Comparison of ENCODE assay signal across 1 cellular context in the genomic region with DNA sequence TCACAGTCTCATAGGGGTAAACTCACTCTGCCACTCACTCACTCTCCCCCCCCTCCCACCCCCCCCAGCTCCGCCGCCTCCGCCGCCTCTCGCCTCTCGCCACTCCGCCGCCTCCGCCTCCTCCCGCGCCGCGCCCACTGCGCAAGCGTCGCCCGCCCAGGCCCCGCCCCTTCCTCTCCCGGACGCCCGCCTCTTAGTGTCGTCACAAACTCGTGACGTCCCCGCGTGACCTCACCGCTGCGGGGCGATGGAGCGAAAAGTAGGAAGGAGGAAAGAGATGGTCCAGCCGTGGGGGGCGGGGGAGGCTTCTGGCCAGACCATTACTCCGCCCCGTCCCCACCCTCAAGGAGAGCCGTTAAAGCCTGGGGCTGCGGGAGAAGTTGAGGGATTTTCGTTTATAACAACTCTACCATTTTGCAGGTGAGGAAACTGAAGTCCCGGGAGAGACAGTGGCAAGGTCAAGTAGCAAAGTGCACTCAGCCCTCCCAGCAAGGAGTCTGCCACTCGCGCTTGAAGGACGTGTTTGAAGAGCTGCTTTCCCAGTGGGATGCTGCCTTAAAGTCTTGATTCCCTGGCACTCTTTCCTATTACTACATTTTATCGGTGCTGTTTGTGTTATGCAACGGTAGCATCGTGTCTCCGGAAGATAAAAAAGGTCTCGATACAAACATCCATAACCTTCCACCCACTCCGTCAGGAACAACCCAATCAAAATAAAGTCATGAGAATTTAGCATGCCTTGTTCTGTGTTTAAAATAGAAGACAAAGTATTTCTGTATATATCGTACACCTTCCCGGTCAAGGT.
A peak's percentile ranks its signal among the peaks of the same experiment; 100 is the strongest.
TF ChIP-seq lines count a peak whose summit lies in the region.

A gene (minus strand): TSS at position 29 of the 805 bp plus-strand sequence. CDS start 164 bp downstream, outside the sequence.

TF ChIP-seq in GM12878, 131 proteins besides CTCF, POLR2A, EP300 and RAD21 (continued from another document and continues in another):
- TF ChIP-seq, protein P1, sequence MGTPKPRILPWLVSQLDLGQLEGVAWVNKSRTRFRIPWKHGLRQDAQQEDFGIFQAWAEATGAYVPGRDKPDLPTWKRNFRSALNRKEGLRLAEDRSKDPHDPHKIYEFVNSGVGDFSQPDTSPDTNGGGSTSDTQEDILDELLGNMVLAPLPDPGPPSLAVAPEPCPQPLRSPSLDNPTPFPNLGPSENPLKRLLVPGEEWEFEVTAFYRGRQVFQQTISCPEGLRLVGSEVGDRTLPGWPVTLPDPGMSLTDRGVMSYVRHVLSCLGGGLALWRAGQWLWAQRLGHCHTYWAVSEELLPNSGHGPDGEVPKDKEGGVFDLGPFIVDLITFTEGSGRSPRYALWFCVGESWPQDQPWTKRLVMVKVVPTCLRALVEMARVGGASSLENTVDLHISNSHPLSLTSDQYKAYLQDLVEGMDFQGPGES (IDR thresholded peaks at IDR 0.05): no peak
- TF ChIP-seq EZH2 (IDR thresholded peaks at IDR 0.05; ENCODE audit: borderline replicate concordance, control insufficient read depth, low read depth, low read length) (no peak), JUND (IDR thresholded peaks at IDR 0.05; ENCODE audit: low read depth, low read length) (no peak), KLF5 (IDR thresholded peaks at IDR 0.05; ENCODE audit: partially characterized antibody) (peak; percentile 38), ZNF24 (IDR thresholded peaks at IDR 0.05) (no peak), ESRRA (IDR thresholded peaks at IDR 0.05; ENCODE audit: low read length) (no peak; the same call in 1 of the 2 replicates), BACH1 (IDR thresholded peaks at IDR 0.05; ENCODE audit: borderline replicate concordance) (peak; percentile 18; the same call in 1 of the 2 replicates), YY1 (IDR thresholded peaks at IDR 0.05; ENCODE audit: low read depth, low read length) (peak; percentile 44; the same call in 1 of the 2 replicates), CHD2 (IDR thresholded peaks at IDR 0.05; ENCODE audit: borderline replicate concordance, low read depth, low read length) (peak; percentile 56; the same call in 1 of the 2 replicates), TAF1 (IDR thresholded peaks at IDR 0.05; ENCODE audit: borderline replicate concordance, low read depth, low read length) (0 out of 2 replicates have a peak, but pooled peaks have one; percentile 48), ZNF217 (IDR thresholded peaks at IDR 0.05) (no peak; the same call in 1 of the 2 replicates), WRNIP1 (IDR thresholded peaks at IDR 0.05; ENCODE audit: borderline replicate concordance, low read depth, low read length) (no peak), MYC (IDR thresholded peaks at IDR 0.05; ENCODE audit: insufficient read depth, insufficient read length, insufficient replicate concordance, low read length, severe bottlenecking) (no peak), NR2F1 (conservative IDR thresholded peaks at IDR 0.05) (peak; percentile 85), NFYA (IDR thresholded peaks at IDR 0.05; ENCODE audit: borderline replicate concordance, low read depth, low read length) (no peak), CEBPB (IDR thresholded peaks at IDR 0.05; ENCODE audit: borderline replicate concordance in 1 of 2, low read depth in 2 of 2, low read length in 2 of 2) (no peak), STAT3 (IDR thresholded peaks at IDR 0.05; ENCODE audit: low read depth, low read length) (no peak), GATAD2B (conservative IDR thresholded peaks at IDR 0.05; ENCODE audit: low read depth) (peak; percentile 23; the same call in 1 of the 2 replicates), PAX8 (IDR thresholded peaks at IDR 0.05) (no peak), SMARCA5 (IDR thresholded peaks at IDR 0.05) (0 out of 2 replicates have a peak, but pooled peaks have one; percentile 26), TCF12 (IDR thresholded peaks at IDR 0.05; ENCODE audit: low read depth, low read length) (0 out of 2 replicates have a peak, but pooled peaks have one; percentile 9)
- TF ChIP-seq, protein P2, sequence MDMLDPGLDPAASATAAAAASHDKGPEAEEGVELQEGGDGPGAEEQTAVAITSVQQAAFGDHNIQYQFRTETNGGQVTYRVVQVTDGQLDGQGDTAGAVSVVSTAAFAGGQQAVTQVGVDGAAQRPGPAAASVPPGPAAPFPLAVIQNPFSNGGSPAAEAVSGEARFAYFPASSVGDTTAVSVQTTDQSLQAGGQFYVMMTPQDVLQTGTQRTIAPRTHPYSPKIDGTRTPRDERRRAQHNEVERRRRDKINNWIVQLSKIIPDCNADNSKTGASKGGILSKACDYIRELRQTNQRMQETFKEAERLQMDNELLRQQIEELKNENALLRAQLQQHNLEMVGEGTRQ (IDR thresholded peaks at IDR 0.05; ENCODE audit: borderline replicate concordance, low read depth, low read length): no peak; the same call in 1 of the 2 replicates
- TF ChIP-seq, protein P3, sequence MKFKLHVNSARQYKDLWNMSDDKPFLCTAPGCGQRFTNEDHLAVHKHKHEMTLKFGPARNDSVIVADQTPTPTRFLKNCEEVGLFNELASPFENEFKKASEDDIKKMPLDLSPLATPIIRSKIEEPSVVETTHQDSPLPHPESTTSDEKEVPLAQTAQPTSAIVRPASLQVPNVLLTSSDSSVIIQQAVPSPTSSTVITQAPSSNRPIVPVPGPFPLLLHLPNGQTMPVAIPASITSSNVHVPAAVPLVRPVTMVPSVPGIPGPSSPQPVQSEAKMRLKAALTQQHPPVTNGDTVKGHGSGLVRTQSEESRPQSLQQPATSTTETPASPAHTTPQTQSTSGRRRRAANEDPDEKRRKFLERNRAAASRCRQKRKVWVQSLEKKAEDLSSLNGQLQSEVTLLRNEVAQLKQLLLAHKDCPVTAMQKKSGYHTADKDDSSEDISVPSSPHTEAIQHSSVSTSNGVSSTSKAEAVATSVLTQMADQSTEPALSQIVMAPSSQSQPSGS (IDR thresholded peaks at IDR 0.05; ENCODE audit: low read length): no peak
- TF ChIP-seq, protein P4, sequence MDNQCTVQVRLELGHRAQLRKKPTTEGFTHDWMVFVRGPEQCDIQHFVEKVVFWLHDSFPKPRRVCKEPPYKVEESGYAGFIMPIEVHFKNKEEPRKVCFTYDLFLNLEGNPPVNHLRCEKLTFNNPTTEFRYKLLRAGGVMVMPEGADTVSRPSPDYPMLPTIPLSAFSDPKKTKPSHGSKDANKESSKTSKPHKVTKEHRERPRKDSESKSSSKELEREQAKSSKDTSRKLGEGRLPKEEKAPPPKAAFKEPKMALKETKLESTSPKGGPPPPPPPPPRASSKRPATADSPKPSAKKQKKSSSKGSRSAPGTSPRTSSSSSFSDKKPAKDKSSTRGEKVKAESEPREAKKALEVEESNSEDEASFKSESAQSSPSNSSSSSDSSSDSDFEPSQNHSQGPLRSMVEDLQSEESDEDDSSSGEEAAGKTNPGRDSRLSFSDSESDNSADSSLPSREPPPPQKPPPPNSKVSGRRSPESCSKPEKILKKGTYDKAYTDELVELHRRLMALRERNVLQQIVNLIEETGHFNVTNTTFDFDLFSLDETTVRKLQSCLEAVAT (IDR thresholded peaks at IDR 0.05): peak; percentile 94
- TF ChIP-seq, protein P5, sequence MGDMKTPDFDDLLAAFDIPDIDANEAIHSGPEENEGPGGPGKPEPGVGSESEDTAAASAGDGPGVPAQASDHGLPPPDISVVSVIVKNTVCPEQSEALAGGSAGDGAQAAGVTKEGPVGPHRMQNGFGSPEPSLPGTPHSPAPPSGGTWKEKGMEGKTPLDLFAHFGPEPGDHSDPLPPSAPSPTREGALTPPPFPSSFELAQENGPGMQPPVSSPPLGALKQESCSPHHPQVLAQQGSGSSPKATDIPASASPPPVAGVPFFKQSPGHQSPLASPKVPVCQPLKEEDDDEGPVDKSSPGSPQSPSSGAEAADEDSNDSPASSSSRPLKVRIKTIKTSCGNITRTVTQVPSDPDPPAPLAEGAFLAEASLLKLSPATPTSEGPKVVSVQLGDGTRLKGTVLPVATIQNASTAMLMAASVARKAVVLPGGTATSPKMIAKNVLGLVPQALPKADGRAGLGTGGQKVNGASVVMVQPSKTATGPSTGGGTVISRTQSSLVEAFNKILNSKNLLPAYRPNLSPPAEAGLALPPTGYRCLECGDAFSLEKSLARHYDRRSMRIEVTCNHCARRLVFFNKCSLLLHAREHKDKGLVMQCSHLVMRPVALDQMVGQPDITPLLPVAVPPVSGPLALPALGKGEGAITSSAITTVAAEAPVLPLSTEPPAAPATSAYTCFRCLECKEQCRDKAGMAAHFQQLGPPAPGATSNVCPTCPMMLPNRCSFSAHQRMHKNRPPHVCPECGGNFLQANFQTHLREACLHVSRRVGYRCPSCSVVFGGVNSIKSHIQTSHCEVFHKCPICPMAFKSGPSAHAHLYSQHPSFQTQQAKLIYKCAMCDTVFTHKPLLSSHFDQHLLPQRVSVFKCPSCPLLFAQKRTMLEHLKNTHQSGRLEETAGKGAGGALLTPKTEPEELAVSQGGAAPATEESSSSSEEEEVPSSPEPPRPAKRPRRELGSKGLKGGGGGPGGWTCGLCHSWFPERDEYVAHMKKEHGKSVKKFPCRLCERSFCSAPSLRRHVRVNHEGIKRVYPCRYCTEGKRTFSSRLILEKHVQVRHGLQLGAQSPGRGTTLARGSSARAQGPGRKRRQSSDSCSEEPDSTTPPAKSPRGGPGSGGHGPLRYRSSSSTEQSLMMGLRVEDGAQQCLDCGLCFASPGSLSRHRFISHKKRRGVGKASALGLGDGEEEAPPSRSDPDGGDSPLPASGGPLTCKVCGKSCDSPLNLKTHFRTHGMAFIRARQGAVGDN (IDR thresholded peaks at IDR 0.05): no peak
- TF ChIP-seq, protein P6, sequence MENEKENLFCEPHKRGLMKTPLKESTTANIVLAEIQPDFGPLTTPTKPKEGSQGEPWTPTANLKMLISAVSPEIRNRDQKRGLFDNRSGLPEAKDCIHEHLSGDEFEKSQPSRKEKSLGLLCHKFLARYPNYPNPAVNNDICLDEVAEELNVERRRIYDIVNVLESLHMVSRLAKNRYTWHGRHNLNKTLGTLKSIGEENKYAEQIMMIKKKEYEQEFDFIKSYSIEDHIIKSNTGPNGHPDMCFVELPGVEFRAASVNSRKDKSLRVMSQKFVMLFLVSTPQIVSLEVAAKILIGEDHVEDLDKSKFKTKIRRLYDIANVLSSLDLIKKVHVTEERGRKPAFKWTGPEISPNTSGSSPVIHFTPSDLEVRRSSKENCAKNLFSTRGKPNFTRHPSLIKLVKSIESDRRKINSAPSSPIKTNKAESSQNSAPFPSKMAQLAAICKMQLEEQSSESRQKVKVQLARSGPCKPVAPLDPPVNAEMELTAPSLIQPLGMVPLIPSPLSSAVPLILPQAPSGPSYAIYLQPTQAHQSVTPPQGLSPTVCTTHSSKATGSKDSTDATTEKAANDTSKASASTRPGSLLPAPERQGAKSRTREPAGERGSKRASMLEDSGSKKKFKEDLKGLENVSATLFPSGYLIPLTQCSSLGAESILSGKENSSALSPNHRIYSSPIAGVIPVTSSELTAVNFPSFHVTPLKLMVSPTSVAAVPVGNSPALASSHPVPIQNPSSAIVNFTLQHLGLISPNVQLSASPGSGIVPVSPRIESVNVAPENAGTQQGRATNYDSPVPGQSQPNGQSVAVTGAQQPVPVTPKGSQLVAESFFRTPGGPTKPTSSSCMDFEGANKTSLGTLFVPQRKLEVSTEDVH (IDR thresholded peaks at IDR 0.05; ENCODE audit: low read depth, partially characterized antibody): peak; percentile 63
- TF ChIP-seq, protein P7, sequence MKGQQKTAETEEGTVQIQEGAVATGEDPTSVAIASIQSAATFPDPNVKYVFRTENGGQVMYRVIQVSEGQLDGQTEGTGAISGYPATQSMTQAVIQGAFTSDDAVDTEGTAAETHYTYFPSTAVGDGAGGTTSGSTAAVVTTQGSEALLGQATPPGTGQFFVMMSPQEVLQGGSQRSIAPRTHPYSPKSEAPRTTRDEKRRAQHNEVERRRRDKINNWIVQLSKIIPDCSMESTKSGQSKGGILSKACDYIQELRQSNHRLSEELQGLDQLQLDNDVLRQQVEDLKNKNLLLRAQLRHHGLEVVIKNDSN (IDR thresholded peaks at IDR 0.05; ENCODE audit: borderline replicate concordance, extremely low read length, insufficient read depth, low read depth, low read length): peak; percentile 55
- TF ChIP-seq, protein P8, sequence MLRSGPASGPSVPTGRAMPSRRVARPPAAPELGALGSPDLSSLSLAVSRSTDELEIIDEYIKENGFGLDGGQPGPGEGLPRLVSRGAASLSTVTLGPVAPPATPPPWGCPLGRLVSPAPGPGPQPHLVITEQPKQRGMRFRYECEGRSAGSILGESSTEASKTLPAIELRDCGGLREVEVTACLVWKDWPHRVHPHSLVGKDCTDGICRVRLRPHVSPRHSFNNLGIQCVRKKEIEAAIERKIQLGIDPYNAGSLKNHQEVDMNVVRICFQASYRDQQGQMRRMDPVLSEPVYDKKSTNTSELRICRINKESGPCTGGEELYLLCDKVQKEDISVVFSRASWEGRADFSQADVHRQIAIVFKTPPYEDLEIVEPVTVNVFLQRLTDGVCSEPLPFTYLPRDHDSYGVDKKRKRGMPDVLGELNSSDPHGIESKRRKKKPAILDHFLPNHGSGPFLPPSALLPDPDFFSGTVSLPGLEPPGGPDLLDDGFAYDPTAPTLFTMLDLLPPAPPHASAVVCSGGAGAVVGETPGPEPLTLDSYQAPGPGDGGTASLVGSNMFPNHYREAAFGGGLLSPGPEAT (IDR thresholded peaks at IDR 0.05; ENCODE audit: low read depth): no peak; the same call in 1 of the 2 replicates
- TF ChIP-seq, protein P9, sequence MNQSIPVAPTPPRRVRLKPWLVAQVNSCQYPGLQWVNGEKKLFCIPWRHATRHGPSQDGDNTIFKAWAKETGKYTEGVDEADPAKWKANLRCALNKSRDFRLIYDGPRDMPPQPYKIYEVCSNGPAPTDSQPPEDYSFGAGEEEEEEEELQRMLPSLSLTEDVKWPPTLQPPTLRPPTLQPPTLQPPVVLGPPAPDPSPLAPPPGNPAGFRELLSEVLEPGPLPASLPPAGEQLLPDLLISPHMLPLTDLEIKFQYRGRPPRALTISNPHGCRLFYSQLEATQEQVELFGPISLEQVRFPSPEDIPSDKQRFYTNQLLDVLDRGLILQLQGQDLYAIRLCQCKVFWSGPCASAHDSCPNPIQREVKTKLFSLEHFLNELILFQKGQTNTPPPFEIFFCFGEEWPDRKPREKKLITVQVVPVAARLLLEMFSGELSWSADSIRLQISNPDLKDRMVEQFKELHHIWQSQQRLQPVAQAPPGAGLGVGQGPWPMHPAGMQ (IDR thresholded peaks at IDR 0.05; ENCODE audit: borderline replicate concordance): no peak
- TF ChIP-seq, protein P10, sequence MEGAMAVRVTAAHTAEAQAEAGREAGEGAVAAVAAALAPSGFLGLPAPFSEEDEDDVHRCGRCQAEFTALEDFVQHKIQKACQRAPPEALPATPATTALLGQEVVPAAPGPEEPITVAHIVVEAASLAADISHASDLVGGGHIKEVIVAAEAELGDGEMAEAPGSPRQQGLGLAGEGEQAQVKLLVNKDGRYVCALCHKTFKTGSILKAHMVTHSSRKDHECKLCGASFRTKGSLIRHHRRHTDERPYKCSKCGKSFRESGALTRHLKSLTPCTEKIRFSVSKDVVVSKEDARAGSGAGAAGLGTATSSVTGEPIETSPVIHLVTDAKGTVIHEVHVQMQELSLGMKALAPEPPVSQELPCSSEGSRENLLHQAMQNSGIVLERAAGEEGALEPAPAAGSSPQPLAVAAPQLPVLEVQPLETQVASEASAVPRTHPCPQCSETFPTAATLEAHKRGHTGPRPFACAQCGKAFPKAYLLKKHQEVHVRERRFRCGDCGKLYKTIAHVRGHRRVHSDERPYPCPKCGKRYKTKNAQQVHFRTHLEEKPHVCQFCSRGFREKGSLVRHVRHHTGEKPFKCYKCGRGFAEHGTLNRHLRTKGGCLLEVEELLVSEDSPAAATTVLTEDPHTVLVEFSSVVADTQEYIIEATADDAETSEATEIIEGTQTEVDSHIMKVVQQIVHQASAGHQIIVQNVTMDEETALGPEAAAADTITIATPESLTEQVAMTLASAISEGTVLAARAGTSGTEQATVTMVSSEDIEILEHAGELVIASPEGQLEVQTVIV (IDR thresholded peaks at IDR 0.05; ENCODE audit: borderline replicate concordance, partially characterized antibody): no peak
